ENCODE assay signal across 8 cellular contexts in the genomic region with DNA sequence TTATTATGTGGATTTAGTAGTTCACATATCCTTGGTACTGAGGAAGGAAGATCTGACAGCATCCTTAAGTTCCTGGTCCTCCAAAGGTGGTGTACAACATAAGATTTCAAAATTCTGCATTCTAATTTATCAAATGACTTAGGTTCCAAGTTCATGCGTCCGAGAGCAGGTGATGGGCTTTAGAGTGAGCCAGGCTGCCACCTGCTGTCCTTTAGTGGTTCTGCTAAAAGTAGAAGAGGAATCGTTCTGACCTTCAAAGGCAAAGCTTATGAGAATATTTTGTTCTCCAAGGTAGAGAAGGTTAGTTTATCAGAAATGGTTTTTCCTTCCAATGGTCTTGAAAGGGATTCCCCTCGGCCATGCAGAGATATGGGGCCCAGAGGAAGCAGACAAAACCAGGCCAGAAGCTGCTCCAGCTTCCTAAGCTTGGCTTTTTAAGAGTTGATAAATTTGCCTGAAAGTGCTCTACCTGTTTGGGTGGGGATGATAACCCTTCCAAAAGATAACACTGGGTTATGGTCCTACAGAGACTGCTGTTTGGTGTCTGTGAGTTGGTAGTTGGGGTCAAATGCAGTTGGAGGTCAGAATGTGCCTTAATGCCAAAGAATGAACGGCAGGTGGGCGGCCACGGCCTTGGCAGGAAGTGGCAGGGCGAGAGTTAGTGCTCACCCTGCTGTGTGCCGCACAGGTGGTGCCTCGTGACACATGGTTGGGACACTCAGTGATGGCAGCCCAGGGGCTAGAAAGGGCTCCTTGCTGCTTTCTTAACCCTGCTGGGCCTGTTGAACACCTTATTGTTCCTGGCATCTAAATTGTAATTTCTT. TPM values are rescaled to one million over a fixed set of nuclear protein-coding genes. Genes with fewer than 3 reads are reported as not detected.
DNase-seq lines count a peak whose midpoint lies in the region; ATAC-seq and TF ChIP-seq lines count a peak whose summit lies in the region.

No MANE protein-coding gene starts in this region.

- TF ChIP-seq CTCF in Caco-2 (IDR thresholded peaks at IDR 0.05; ENCODE audit: insufficient read depth in 1 of 2, low read depth in 1 of 2, low read length in 1 of 2, severe bottlenecking in 1 of 2, unreplicated experiment in 1 of 2) (peak; percentile 91 to 93), Peyer's patch (IDR thresholded peaks at IDR 0.05) (peak; percentile 51 to 96 (median 84)), fibroblast of villous mesenchyme (IDR thresholded peaks at IDR 0.05; ENCODE audit: insufficient read depth, low read depth, low read length) (peak; percentile 85), ovary (IDR thresholded peaks at IDR 0.05) (peak; percentile 55 to 92 (median 83))

- no peak for ATAC-seq in HG02885 (IDR thresholded peaks at IDR 0.05; ENCODE audit: poor library complexity, unreplicated experiment)

- peaks cover 74% of the 10 kb centered on the region for H3K36me3 Mint-ChIP-seq in Caco-2 (ENCODE audit: insufficient read depth, unreplicated experiment)

- TF ChIP-seq EP300 in ovary (IDR thresholded peaks at IDR 0.05): no peak

- no peaks in the 10 kb centered on the region for H3K27me3 ChIP-seq in Caco-2 (replicated peaks; ENCODE audit: control insufficient read depth, insufficient read depth, low read length)
- no peaks in the 10 kb centered on the region for H3K27me3 ChIP-seq in Peyer's patch
- no peaks in the 10 kb centered on the region for H3K27me3 ChIP-seq in ovary

- no peak overlapping the region for H3K4me3 ChIP-seq in Caco-2 (ENCODE audit: low read depth, low read length)
- no peak overlapping the region for H3K4me3 ChIP-seq in Jurkat, Clone E6-1 (ENCODE audit: low read length)
- H3K4me3 ChIP-seq in Peyer's patch: no peak overlapping the region
- H3K4me3 ChIP-seq in fibroblast of villous mesenchyme (ENCODE audit: low read depth, low read length): no peak overlapping the region
- no peak overlapping the region for H3K4me3 ChIP-seq in ovary

- intact Hi-C loops in Caco-2 (cut with micrococcal nuclease; ENCODE audit: unreplicated experiment) (loop anchor here (1.0 to 2.0 kb wide), 6 partner anchors 80 to 157 kb away; a partner anchor contains a TSS), ovary (cut with DNase I) (loop anchor here in 3 of 4 donors (2.0 to 10.0 kb wide), 5 partner anchors 139 to 483 kb away; no protein-coding TSS in a partner anchor)

- DNase-seq in Caco-2 (peak in 1 of 2 experiments; percentile 77), Peyer's patch (peak; percentile 54 to 90 (median 68)), fibroblast of villous mesenchyme (ENCODE audit: low read depth) (peak; percentile 76), ovary (peak in 4 of 5 donors; percentile 58 to 79 (median 71)), OCI-M2 (lab: John Stamatoyannopoulos, UW; ENCODE audit: unreplicated experiment) (no peak)
- peak; percentile 67 for DNase-seq in Jurkat, Clone E6-1 (ENCODE audit: low read depth, low spot score)
- DNase-seq in activated effector memory CD4-positive, alpha-beta T cell treated with Interleukin-2 at 50 U/mL for 16 hours: peak; percentile 43

- TF ChIP-seq POLR2A in Peyer's patch (IDR thresholded peaks at IDR 0.05): no peak
- no peak for TF ChIP-seq POLR2A in ovary (IDR thresholded peaks at IDR 0.05)

- H3K9me3 ChIP-seq in Caco-2 (no peaks in the 10 kb centered on the region), Peyer's patch (no peaks in the 10 kb centered on the region), ovary (no peaks in the 10 kb centered on the region)

- H3K36me3 ChIP-seq in Caco-2 (ENCODE audit: control insufficient read depth, insufficient read depth, low read length) (peaks cover 5% of the 10 kb centered on the region), Peyer's patch (peaks cover 0 to 10% (median 0%) of the 10 kb centered on the region in 3 donors), ovary (no peaks in the 10 kb centered on the region)

- POLR2A ChIA-PET in Caco-2 (lab: Charles Lee): interaction anchor here (1.0 to 1.4 kb wide), 3 partner anchors 81 to 138 kb away, joined by 3 to 7 read pairs (median 4); a partner anchor contains a TSS

- H3K4me1 Mint-ChIP-seq in Caco-2 (ENCODE audit: low read depth, unreplicated experiment): peaks cover 9% of the 10 kb centered on the region

- H3K4me3 Mint-ChIP-seq in Caco-2 (ENCODE audit: unreplicated experiment): no peak overlapping the region

- H3K27ac ChIP-seq in Peyer's patch (no peak overlapping the region), ovary (no peak overlapping the region)

- CTCF ChIA-PET in Caco-2 (lab: Charles Lee): interaction anchor here (0.5 to 3.5 kb wide), 28 partner anchors 9 to 673 kb away, joined by 3 to 97 read pairs (median 4); a partner anchor contains a TSS

- H3K4me1 ChIP-seq in Caco-2 (peaks cover 5% of the 10 kb centered on the region; the same call in 1 of the 2 replicates), Peyer's patch (peaks cover 0 to 11% (median 10%) of the 10 kb centered on the region in 4 donors), ovary (ENCODE audit: insufficient read depth) (peaks cover 3% of the 10 kb centered on the region)

- H3K9me3 Mint-ChIP-seq in Caco-2 (ENCODE audit: unreplicated experiment): no peaks in the 10 kb centered on the region

- 34 to 50% (median 48%) methylated on average over 10 of the region's 10 CpGs for WGBS in ovary, 3 donors

- no TSS peak for BruUV-seq in Caco-2 (replicated peaks; lab: Mats Ljungman, UMichigan)

- H3K27me3 Mint-ChIP-seq in Caco-2 (ENCODE audit: insufficient read depth, unreplicated experiment): no peaks in the 10 kb centered on the region

- H3K27ac Mint-ChIP-seq in Caco-2 (ENCODE audit: unreplicated experiment): peak overlapping the region; percentile 3

RNA-seq across cellular contexts. Expression of a gene that starts 29.0 kb away (rescaled TPM):
- total RNA-seq in Caco-2 (2022) (0.51 TPM in 1 of 2 replicates, not detected in the other), Peyer's patch (not detected), fibroblast of villous mesenchyme (not detected in 2 replicates), ovary (not detected)
- polyA plus RNA-seq in Jurkat, Clone E6-1 (2012; ENCODE audit: insufficient read depth, insufficient read length): not detected
- polyA plus RNA-seq in ovary: not detected
